Comparison of ENCODE assay signal across 3 cellular contexts in the genomic region with DNA sequence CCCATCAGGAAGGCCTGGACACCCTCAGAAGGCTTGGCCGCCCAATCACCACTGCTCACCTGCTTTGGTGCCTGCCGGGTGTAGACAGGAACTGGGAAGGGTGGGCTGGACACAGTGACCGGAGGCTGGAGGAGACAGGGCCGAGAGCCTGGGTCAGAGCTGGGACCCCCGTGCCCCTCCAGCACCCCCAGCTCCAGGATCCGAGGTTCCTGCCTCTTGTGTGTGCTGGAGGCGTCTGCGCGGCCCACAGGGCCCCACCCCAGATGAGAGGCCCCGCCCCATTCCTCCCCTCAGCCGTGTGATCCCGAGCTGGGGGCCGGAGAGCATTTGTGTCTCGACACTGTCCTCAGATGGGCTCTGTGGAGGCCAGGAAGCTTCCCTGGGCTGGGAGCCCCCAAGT.
A peak's percentile ranks its signal among the peaks of the same experiment; 100 is the strongest.
TF ChIP-seq lines count a peak whose summit lies in the region.

No MANE protein-coding gene starts in this region.

TF ChIP-seq in GM23338, 12 proteins besides CTCF, POLR2A, EP300 and RAD21 (continues in another document):
- TF ChIP-seq ZNF331 (CRISPR knock-in tag; IDR thresholded peaks at IDR 0.05; ENCODE audit: low read depth) (no peak), NANOG (IDR thresholded peaks at IDR 0.05; ENCODE audit: borderline replicate concordance) (no peak), POLR2AphosphoS5 (IDR thresholded peaks at IDR 0.05; ENCODE audit: low read depth) (no peak), STAT1 (IDR thresholded peaks at IDR 0.05; ENCODE audit: unreplicated experiment) (no peak), ZNF114 (CRISPR knock-in tag; IDR thresholded peaks at IDR 0.05) (no peak), CREB1 (CRISPR knock-in tag; IDR thresholded peaks at IDR 0.05; ENCODE audit: low read depth) (no peak)
- TF ChIP-seq, protein P1, sequence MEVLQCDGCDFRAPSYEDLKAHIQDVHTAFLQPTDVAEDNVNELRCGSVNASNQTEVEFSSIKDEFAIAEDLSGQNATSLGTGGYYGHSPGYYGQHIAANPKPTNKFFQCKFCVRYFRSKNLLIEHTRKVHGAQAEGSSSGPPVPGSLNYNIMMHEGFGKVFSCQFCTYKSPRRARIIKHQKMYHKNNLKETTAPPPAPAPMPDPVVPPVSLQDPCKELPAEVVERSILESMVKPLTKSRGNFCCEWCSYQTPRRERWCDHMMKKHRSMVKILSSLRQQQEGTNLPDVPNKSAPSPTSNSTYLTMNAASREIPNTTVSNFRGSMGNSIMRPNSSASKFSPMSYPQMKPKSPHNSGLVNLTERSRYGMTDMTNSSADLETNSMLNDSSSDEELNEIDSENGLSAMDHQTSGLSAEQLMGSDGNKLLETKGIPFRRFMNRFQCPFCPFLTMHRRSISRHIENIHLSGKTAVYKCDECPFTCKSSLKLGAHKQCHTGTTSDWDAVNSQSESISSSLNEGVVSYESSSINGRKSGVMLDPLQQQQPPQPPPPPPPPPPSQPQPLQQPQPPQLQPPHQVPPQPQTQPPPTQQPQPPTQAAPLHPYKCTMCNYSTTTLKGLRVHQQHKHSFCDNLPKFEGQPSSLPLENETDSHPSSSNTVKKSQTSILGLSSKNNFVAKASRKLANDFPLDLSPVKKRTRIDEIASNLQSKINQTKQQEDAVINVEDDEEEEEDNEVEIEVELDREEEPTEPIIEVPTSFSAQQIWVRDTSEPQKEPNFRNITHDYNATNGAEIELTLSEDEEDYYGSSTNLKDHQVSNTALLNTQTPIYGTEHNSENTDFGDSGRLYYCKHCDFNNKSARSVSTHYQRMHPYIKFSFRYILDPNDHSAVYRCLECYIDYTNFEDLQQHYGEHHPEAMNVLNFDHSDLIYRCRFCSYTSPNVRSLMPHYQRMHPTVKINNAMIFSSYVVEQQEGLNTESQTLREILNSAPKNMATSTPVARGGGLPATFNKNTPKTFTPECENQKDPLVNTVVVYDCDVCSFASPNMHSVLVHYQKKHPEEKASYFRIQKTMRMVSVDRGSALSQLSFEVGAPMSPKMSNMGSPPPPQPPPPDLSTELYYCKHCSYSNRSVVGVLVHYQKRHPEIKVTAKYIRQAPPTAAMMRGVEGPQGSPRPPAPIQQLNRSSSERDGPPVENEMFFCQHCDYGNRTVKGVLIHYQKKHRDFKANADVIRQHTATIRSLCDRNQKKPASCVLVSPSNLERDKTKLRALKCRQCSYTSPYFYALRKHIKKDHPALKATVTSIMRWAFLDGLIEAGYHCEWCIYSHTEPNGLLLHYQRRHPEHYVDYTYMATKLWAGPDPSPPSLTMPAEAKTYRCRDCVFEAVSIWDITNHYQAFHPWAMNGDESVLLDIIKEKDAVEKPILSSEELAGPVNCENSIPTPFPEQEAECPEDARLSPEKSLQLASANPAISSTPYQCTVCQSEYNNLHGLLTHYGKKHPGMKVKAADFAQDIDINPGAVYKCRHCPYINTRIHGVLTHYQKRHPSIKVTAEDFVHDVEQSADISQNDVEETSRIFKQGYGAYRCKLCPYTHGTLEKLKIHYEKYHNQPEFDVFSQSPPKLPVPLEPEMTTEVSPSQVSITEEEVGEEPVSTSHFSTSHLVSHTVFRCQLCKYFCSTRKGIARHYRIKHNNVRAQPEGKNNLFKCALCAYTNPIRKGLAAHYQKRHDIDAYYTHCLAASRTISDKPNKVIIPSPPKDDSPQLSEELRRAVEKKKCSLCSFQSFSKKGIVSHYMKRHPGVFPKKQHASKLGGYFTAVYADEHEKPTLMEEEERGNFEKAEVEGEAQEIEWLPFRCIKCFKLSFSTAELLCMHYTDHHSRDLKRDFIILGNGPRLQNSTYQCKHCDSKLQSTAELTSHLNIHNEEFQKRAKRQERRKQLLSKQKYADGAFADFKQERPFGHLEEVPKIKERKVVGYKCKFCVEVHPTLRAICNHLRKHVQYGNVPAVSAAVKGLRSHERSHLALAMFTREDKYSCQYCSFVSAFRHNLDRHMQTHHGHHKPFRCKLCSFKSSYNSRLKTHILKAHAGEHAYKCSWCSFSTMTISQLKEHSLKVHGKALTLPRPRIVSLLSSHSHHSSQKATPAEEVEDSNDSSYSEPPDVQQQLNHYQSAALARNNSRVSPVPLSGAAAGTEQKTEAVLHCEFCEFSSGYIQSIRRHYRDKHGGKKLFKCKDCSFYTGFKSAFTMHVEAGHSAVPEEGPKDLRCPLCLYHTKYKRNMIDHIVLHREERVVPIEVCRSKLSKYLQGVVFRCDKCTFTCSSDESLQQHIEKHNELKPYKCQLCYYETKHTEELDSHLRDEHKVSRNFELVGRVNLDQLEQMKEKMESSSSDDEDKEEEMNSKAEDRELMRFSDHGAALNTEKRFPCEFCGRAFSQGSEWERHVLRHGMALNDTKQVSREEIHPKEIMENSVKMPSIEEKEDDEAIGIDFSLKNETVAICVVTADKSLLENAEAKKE (CRISPR knock-in tag; IDR thresholded peaks at IDR 0.05) = no peak

TF ChIP-seq in K562, 482 proteins besides CTCF, POLR2A, EP300 and RAD21:
- TF ChIP-seq ZFX (CRISPR knock-in tag; IDR thresholded peaks at IDR 0.05) (0 out of 2 replicates have a peak, but pooled peaks have one; percentile 18), MTA2 (IDR thresholded peaks at IDR 0.05; ENCODE audit: low read depth) (no peak), NUFIP1 (IDR thresholded peaks at IDR 0.05; ENCODE audit: partially characterized antibody) (no peak), CSDE1 (IDR thresholded peaks at IDR 0.05) (no peak)
- TF ChIP-seq, protein P2, sequence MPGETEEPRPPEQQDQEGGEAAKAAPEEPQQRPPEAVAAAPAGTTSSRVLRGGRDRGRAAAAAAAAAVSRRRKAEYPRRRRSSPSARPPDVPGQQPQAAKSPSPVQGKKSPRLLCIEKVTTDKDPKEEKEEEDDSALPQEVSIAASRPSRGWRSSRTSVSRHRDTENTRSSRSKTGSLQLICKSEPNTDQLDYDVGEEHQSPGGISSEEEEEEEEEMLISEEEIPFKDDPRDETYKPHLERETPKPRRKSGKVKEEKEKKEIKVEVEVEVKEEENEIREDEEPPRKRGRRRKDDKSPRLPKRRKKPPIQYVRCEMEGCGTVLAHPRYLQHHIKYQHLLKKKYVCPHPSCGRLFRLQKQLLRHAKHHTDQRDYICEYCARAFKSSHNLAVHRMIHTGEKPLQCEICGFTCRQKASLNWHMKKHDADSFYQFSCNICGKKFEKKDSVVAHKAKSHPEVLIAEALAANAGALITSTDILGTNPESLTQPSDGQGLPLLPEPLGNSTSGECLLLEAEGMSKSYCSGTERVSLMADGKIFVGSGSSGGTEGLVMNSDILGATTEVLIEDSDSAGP (CRISPR knock-in tag; IDR thresholded peaks at IDR 0.05) = no peak
TF ChIP-seq in K562: peak in this region for 1.

TF ChIP-seq in SK-N-SH treated with all-trans-retinoic acid at 6 μM for 48 hours, 23 proteins besides CTCF, POLR2A, EP300 and RAD21:
- TF ChIP-seq GLIS3 (CRISPR knock-in tag; IDR thresholded peaks at IDR 0.05) (no peak), ZC3H10 (CRISPR knock-in tag; IDR thresholded peaks at IDR 0.05) (no peak), ISL1 (CRISPR knock-in tag; IDR thresholded peaks at IDR 0.05) (no peak), TCF4 (CRISPR knock-in tag; IDR thresholded peaks at IDR 0.05; ENCODE audit: borderline replicate concordance) (no peak)
- TF ChIP-seq, protein P3, sequence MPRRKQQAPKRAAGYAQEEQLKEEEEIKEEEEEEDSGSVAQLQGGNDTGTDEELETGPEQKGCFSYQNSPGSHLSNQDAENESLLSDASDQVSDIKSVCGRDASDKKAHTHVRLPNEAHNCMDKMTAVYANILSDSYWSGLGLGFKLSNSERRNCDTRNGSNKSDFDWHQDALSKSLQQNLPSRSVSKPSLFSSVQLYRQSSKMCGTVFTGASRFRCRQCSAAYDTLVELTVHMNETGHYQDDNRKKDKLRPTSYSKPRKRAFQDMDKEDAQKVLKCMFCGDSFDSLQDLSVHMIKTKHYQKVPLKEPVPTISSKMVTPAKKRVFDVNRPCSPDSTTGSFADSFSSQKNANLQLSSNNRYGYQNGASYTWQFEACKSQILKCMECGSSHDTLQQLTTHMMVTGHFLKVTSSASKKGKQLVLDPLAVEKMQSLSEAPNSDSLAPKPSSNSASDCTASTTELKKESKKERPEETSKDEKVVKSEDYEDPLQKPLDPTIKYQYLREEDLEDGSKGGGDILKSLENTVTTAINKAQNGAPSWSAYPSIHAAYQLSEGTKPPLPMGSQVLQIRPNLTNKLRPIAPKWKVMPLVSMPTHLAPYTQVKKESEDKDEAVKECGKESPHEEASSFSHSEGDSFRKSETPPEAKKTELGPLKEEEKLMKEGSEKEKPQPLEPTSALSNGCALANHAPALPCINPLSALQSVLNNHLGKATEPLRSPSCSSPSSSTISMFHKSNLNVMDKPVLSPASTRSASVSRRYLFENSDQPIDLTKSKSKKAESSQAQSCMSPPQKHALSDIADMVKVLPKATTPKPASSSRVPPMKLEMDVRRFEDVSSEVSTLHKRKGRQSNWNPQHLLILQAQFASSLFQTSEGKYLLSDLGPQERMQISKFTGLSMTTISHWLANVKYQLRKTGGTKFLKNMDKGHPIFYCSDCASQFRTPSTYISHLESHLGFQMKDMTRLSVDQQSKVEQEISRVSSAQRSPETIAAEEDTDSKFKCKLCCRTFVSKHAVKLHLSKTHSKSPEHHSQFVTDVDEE (CRISPR knock-in tag; IDR thresholded peaks at IDR 0.05) = no peak
- TF ChIP-seq, protein P4, sequence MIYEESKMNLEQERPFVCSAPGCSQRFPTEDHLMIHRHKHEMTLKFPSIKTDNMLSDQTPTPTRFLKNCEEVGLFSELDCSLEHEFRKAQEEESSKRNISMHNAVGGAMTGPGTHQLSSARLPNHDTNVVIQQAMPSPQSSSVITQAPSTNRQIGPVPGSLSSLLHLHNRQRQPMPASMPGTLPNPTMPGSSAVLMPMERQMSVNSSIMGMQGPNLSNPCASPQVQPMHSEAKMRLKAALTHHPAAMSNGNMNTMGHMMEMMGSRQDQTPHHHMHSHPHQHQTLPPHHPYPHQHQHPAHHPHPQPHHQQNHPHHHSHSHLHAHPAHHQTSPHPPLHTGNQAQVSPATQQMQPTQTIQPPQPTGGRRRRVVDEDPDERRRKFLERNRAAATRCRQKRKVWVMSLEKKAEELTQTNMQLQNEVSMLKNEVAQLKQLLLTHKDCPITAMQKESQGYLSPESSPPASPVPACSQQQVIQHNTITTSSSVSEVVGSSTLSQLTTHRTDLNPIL (CRISPR knock-in tag; IDR thresholded peaks at IDR 0.05; ENCODE audit: low read depth) = no peak
